Comparison of ENCODE assay signal across 10 cellular contexts in the genomic region with DNA sequence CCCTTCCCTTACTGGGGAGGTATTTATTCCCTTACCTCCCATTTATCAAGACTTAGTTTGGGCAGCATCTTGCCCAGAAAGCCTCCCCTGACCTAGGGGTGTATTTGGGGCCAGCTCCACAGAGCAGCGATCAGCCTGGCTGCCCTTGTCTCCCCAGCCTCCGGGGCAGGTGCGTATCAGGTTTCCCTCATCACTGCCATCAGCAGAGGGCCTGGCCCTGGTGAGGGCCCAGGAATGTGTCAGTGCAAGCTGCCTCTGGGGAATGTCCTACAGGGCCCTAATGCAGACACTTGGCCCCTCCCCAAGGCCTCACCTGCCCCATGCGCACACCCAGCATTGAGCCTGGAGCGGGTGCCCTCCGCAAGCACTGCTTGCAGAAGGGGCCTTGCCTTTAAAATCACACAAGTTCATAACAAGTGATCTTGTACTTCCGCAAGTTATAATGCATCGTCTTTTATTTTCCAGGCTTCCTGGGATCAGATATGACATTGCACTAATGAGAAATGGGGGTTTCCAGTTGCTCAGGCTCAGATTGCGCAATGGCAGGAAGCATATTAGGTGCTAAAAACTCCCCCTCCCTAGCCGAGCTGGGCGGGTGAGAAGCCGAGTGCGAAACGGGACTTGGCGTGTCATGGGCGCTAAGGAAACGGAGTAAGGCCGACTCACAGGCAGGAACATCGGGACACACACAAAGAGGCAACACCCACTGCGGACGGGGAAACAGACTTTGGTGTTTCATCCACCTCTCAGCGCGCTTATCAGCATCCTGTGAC. TPM values are rescaled to one million over a fixed set of nuclear protein-coding genes. Genes with fewer than 3 reads are reported as not detected.
DNase-seq lines count a peak whose midpoint lies in the region; ATAC-seq, FAIRE-seq and TF ChIP-seq lines count a peak whose summit lies in the region.
"Had no signal": no experiment of that assay in that cellular context is flagged by ENCODE, and none has a peak within 500 bp of the region (broad histone marks: within the 10 kb centered on the region; RNA-seq: fewer than 3 reads in every experiment).

No MANE protein-coding gene starts in this region.

- intact Hi-C loops in activated naive CD4-positive, alpha-beta T cell treated with anti-CD3 and anti-CD28 coated beads for 36 hours (cut with micrococcal nuclease), result loop anchor here (1.0 to 5.0 kb wide), 4 partner anchors 22 to 206 kb away; no protein-coding TSS in a partner anchor
- intact Hi-C loops in body of pancreas (cut with DNase I) (no loop called here), HepG2 (cut with micrococcal nuclease; ENCODE audit: unreplicated experiment) (no loop called here)

- H3K4me3 ChIP-seq in body of pancreas, result no peak overlapping the region
- H3K4me3 ChIP-seq in HepG2 (replicated peaks in 1 of 3; ENCODE audit: insufficient read depth in 1 of 3, low read depth in 2 of 3, low read length in 3 of 3), result no peak overlapping the region

- peak in 1 of 3 donors; percentile 13 for TF ChIP-seq POLR2A in body of pancreas (IDR thresholded peaks at IDR 0.05)
- TF ChIP-seq POLR2A in HepG2 (IDR thresholded peaks at IDR 0.05; ENCODE audit: insufficient read depth in 1 of 2, low read depth in 2 of 2, low read length in 2 of 2), result no peak

- CTCF ChIA-PET in activated naive CD4-positive, alpha-beta T cell treated with anti-CD3 and anti-CD28 coated beads for 36 hours (lab: Charles Lee), result interaction anchor here (1.0 to 1.3 kb wide), 4 partner anchors 21 to 29 kb away, joined by 3 to 5 read pairs (median 4); a partner anchor contains a TSS
- CTCF ChIA-PET in HepG2 (lab: Yijun Ruan, JAX; ENCODE audit: low intra/inter-chr PET ratio, low total read pairs), result no interaction called here

- H3K27me3 Mint-ChIP-seq in activated naive CD4-positive, alpha-beta T cell treated with anti-CD3 and anti-CD28 coated beads for 36 hours (ENCODE audit: low read depth), result no peaks in the 10 kb centered on the region

- H3K27ac Mint-ChIP-seq in activated naive CD4-positive, alpha-beta T cell treated with anti-CD3 and anti-CD28 coated beads for 36 hours, result peak overlapping the region; percentile 57

- no peak overlapping the region for H3K4me3 Mint-ChIP-seq in activated naive CD4-positive, alpha-beta T cell treated with anti-CD3 and anti-CD28 coated beads for 36 hours

- TF ChIP-seq EP300 in HepG2 (IDR thresholded peaks at IDR 0.05; ENCODE audit: low read depth in 2 of 2, low read length in 2 of 2) (no peak), HepG2 (CRISPR knock-in tag; IDR thresholded peaks at IDR 0.05; ENCODE audit: borderline replicate concordance) (no peak)

- H3K27ac ChIP-seq in body of pancreas (peak overlapping the region in 3 of 4 donors; percentile 19 to 73 (median 72)), HepG2 (ENCODE audit: extremely low read length, insufficient read depth, low read length) (no peak overlapping the region)

- no peak overlapping the region for H2AFZ ChIP-seq in HepG2 (ENCODE audit: low read length)

- in situ Hi-C loops in HepG2 (cut with HindIII; ENCODE audit: extremely low pct_ligation_motif_present, low pct_unique_long_range_greater_than_20kb), result no loop called here

- H3K36me3 Mint-ChIP-seq in activated naive CD4-positive, alpha-beta T cell treated with anti-CD3 and anti-CD28 coated beads for 36 hours (ENCODE audit: low read depth), result peaks cover under 1% of the 10 kb centered on the region

- WGBS in body of pancreas, 2 donors, result 57 to 73% methylated on average over 22 to 23 of the region's 23 CpGs
- WGBS in HepG2 (ENCODE audit: low lambda C conversion rate), result 48% methylated on average over 19 of the region's 23 CpGs

- ATAC-seq in body of pancreas (peak; percentile 49), HepG2 (no peak), HG03469 (IDR thresholded peaks at IDR 0.05; ENCODE audit: unreplicated experiment) (no peak), GM18868 (IDR thresholded peaks at IDR 0.05; ENCODE audit: unreplicated experiment) (no peak)

- no peak overlapping the region for H3K9ac ChIP-seq in HepG2 (ENCODE audit: insufficient read depth, low read depth, low read length)

- H4K20me1 ChIP-seq in HepG2 (ENCODE audit: insufficient read depth, low read length), result no peaks in the 10 kb centered on the region

- POLR2A ChIA-PET in HepG2 (lab: Yijun Ruan, JAX), result interaction anchor here (1.0 kb wide), 1 partner anchor 20 kb away, joined by 3 read pairs; no protein-coding TSS in a partner anchor

- DNase-seq in activated naive CD4-positive, alpha-beta T cell treated with anti-CD3 and anti-CD28 coated beads for 36 hours, result peak; percentile 81
- no peak for DNase-seq in activated naive CD4-positive, alpha-beta T cell treated with anti-CD3 and anti-CD28 coated beads, Interleukin-2, amount 50 U/mL, for 16 hours
- DNase-seq in body of pancreas, result peak; percentile 37 to 74 (median 44)
- no peak for DNase-seq in HepG2 (ENCODE audit: low spot score)
- DNase-seq in ureter (ENCODE audit: low spot score), result peak; percentile 70
- DNase-seq in HCEC 1CT, result no peak
- DNase-seq: NCI-H187 treated with DMSO at 0.1 percent for 48 hours had no signal

- H3K9me3 Mint-ChIP-seq in activated naive CD4-positive, alpha-beta T cell treated with anti-CD3 and anti-CD28 coated beads for 36 hours, result no peaks in the 10 kb centered on the region

- H3K4me2 ChIP-seq in HepG2 (ENCODE audit: low read depth, low read length), result no peak overlapping the region; the same call in 1 of the 2 replicates

- H3K27me3 ChIP-seq in body of pancreas (no peaks in the 10 kb centered on the region), HepG2 (ENCODE audit: control insufficient read depth in 1 of 2, insufficient read depth in 2 of 2, low read length in 2 of 2) (peaks cover 2 to 26% of the 10 kb centered on the region in 2 experiments)

- peaks cover 59% of the 10 kb centered on the region for H3K4me1 Mint-ChIP-seq in activated naive CD4-positive, alpha-beta T cell treated with anti-CD3 and anti-CD28 coated beads for 36 hours (ENCODE audit: low read depth)

- no peak for FAIRE-seq in HepG2 (lab: Jason Lieb, UNC)
- FAIRE-seq: islet of Langerhans had no signal

- peaks cover 31% of the 10 kb centered on the region for H3K4me1 ChIP-seq in body of pancreas
- peaks cover 96% of the 10 kb centered on the region for H3K4me1 ChIP-seq in HepG2 (ENCODE audit: insufficient read depth, low read length)

- TF ChIP-seq CTCF in body of pancreas (IDR thresholded peaks at IDR 0.05) (no peak), HepG2 (CRISPR knock-in tag; IDR thresholded peaks at IDR 0.05) (no peak)

- H3K36me3 ChIP-seq in body of pancreas (replicated peaks in 1 of 2; ENCODE audit: insufficient read depth in 1 of 2, low read depth in 2 of 2) (no peaks in the 10 kb centered on the region), HepG2 (replicated peaks in 1 of 2; ENCODE audit: control insufficient read depth in 1 of 2, insufficient read depth in 2 of 2, low read length in 2 of 2) (no peaks in the 10 kb centered on the region)

- H3K79me2 ChIP-seq in HepG2 (ENCODE audit: insufficient read depth, low read length), result no peaks in the 10 kb centered on the region

- BruUV-seq in HepG2 (replicated peaks; lab: Mats Ljungman, UMichigan), result no TSS peak

- H3K9me3 ChIP-seq in body of pancreas (no peaks in the 10 kb centered on the region), HepG2 (ENCODE audit: low read length) (no peaks in the 10 kb centered on the region)

- TF ChIP-seq RAD21 in HepG2 (CRISPR knock-in tag; IDR thresholded peaks at IDR 0.05), result no peak

TF ChIP-seq in HepG2, 621 proteins besides CTCF, POLR2A, EP300 and RAD21 (continues in another document):
- TF ChIP-seq JUND (CRISPR knock-in tag; IDR thresholded peaks at IDR 0.05), result no peak

RNA-seq across cellular contexts. Expression of a gene that starts 25.4 kb away (rescaled TPM):
- 10 to 100 TPM; 26.7 to 28.8 TPM for total RNA-seq in activated naive CD4-positive, alpha-beta T cell treated with anti-CD3 and anti-CD28 coated beads for 36 hours
- 10 to 100 TPM in 1 of 2 donors, 1 to 10 TPM in 1; 9.6 to 35.3 TPM for total RNA-seq in body of pancreas
- total RNA-seq in HepG2 (2016; rRNA removed; fragmentation: Illumina TruSeq; extraction: Trizol), result 2.5 and 3.1 TPM in 2 replicates
- 0.91 and 1.1 TPM in 2 replicates for total RNA-seq in HepG2 (2016; cell fraction: cytosol; rRNA removed; fragmentation: Illumina TruSeq; extraction: Trizol; ENCODE audit: low read depth)
- 2.3 and 2.5 TPM in 2 replicates for total RNA-seq in HepG2 (2016; cell fraction: insoluble cytoplasmic fraction; rRNA removed; fragmentation: Illumina TruSeq; extraction: Trizol)
- 1.3 and 1.6 TPM in 2 replicates for total RNA-seq in HepG2 (2016; cell fraction: membrane; rRNA removed; fragmentation: Illumina TruSeq; extraction: Trizol)
- total RNA-seq in HepG2 (2016; cell fraction: nucleus; rRNA removed; fragmentation: Illumina TruSeq; extraction: Trizol), result 3.2 and 3.5 TPM in 2 replicates
- polyA plus RNA-seq in HepG2 (2011; rRNA removed), result 2.0 and 2.5 TPM in 2 replicates
- polyA plus RNA-seq in HepG2 (2011; cell fraction: cytosol; rRNA removed), result 1.4 and 1.6 TPM in 2 replicates
- 5.5 and 8.2 TPM in 2 replicates for polyA plus RNA-seq in HepG2 (2011; cell fraction: nucleus; rRNA removed)
- polyA plus RNA-seq in HepG2 (2012), result 2.8 and 2.9 TPM in 2 replicates
- 0.11 and 0.15 TPM in 2 replicates for polyA plus RNA-seq in HepG2 (2016; cell fraction: cytosol; fragmentation: Illumina TruSeq; extraction: Trizol; ENCODE audit: low read depth)
- 1.6 and 2.1 TPM in 2 replicates for polyA plus RNA-seq in HepG2 (2016; cell fraction: insoluble cytoplasmic fraction; fragmentation: Illumina TruSeq; extraction: Trizol; ENCODE audit: low read depth)
- 0.37 and 0.58 TPM in 2 replicates for polyA plus RNA-seq in HepG2 (2016; cell fraction: membrane; fragmentation: Illumina TruSeq; extraction: Trizol; ENCODE audit: low read depth)
- polyA plus RNA-seq in HepG2 (2016; cell fraction: nucleus; fragmentation: Illumina TruSeq; extraction: Trizol; ENCODE audit: insufficient read depth, low read depth), result 2.7 and 3.5 TPM in 2 replicates
- 4.5 and 14.2 TPM in 2 replicates for polyA minus RNA-seq in HepG2 (2011; rRNA and poly(A)+ RNA removed; ENCODE audit: low replicate concordance)
- 2.9 and 3.2 TPM in 2 replicates for polyA minus RNA-seq in HepG2 (2011; cell fraction: cytosol; rRNA and poly(A)+ RNA removed)
- polyA minus RNA-seq in HepG2 (2011; cell fraction: nucleus; rRNA and poly(A)+ RNA removed), result 9.5 and 11.9 TPM in 2 replicates
- total RNA-seq in ureter, result 29.5 TPM

Comparison
In these comparisons a context has a peak if more than half of its experiments do, and no peak if none do; other contexts are left out.
1. DNase-seq: peak in activated naive CD4-positive, alpha-beta T cell treated with anti-CD3 and anti-CD28 coated beads for 36 hours (single experiment), body of pancreas (4 of 4) and ureter (single experiment); none in activated naive CD4-positive, alpha-beta T cell treated with anti-CD3 and anti-CD28 coated beads, Interleukin-2, amount 50 U/mL, for 16 hours (single experiment), HepG2 (single experiment) and HCEC 1CT (single experiment).